In genomic region chr19:2294377-2295335, GRCh38 we compare ENCODE assay signal across 9 cellular contexts. TPM values are rescaled to one million over a fixed set of nuclear protein-coding genes. Genes with fewer than 3 reads are reported as not detected.
DNase-seq lines count a peak whose midpoint lies in the region; ATAC-seq and TF ChIP-seq lines count a peak whose summit lies in the region.
"Had no signal": no experiment of that assay in that cellular context is flagged by ENCODE, and none has a peak within 500 bp of the region (broad histone marks: within the 10 kb centered on the region; RNA-seq: fewer than 3 reads in every experiment).

No MANE protein-coding gene starts in this region.

- peaks cover 10% of the 10 kb centered on the region for H3K27me3 ChIP-seq in BJ (ENCODE audit: control insufficient read depth, insufficient read depth, low read length)
- H3K27me3 ChIP-seq in psoas muscle (ENCODE audit: insufficient read depth in 3 of 3, low read length in 2 of 3) = peaks cover 0 to 32% (median 18%) of the 10 kb centered on the region in 3 donors

- POLR2A ChIA-PET in BJ (lab: Charles Lee) = interaction anchor here (0.6 kb wide), 2 partner anchors 18 to 34 kb away, joined by 3 to 8 read pairs; no protein-coding TSS in a partner anchor

- H3K36me3 ChIP-seq in BJ (ENCODE audit: control insufficient read depth, insufficient read depth, low read length) (no peaks in the 10 kb centered on the region), psoas muscle (ENCODE audit: insufficient read depth in 1 of 2, low read depth in 1 of 2) (no peaks in the 10 kb centered on the region)

- DNase-seq in BJ (ENCODE audit: low read depth) (peak; percentile 59), SK-N-DZ (ENCODE audit: low spot score) (peak; percentile 96), fibroblast of villous mesenchyme (ENCODE audit: low read depth) (peak; percentile 89), psoas muscle (no peak), erythroblast (lab: John Stamatoyannopoulos, UW) (no peak), NCI-H345 (lab: John Stamatoyannopoulos, UW) (no peak)

- TF ChIP-seq CTCF in BJ (IDR thresholded peaks at IDR 0.05; ENCODE audit: insufficient read depth, low read depth, low read length) (no peak), fibroblast of villous mesenchyme (IDR thresholded peaks at IDR 0.05; ENCODE audit: insufficient read depth, low read depth, low read length) (no peak), psoas muscle (IDR thresholded peaks at IDR 0.05) (no peak)

- WGBS in psoas muscle, 3 donors = 10 to 15% (median 10%) methylated on average over 27 to 39 of the region's 39 CpGs

- H3K4me3 ChIP-seq in BJ (ENCODE audit: low read depth, low read length) = no peak overlapping the region
- H3K4me3 ChIP-seq in fibroblast of villous mesenchyme (ENCODE audit: low read depth, low read length) = no peak overlapping the region
- H3K4me3 ChIP-seq in psoas muscle = peak overlapping the region; percentile 45

- ATAC-seq in psoas muscle = peak; percentile 66 to 87 (median 80)
- ATAC-seq in GM21528 (IDR thresholded peaks at IDR 0.05; ENCODE audit: low FRiP score, unreplicated experiment) = no peak
- ATAC-seq in HG02885 (IDR thresholded peaks at IDR 0.05; ENCODE audit: poor library complexity, unreplicated experiment) = no peak

- CTCF ChIA-PET in BJ (lab: Yijun Ruan, JAX) = interaction anchor here (0.8 to 2.2 kb wide), 4 partner anchors 11 to 139 kb away, joined by 3 to 7 read pairs (median 3); no protein-coding TSS in a partner anchor

- TF ChIP-seq POLR2A in erythroblast (IDR thresholded peaks at IDR 0.05; ENCODE audit: low read length) = no peak

- intact Hi-C loops in psoas muscle (cut with DNase I) = no loop called here

- no peaks in the 10 kb centered on the region for H3K9me3 ChIP-seq in psoas muscle

- peak overlapping the region; percentile 63 for H3K27ac ChIP-seq in psoas muscle
- H3K27ac ChIP-seq: epithelial cell of prostate had no signal

- peaks cover 22% of the 10 kb centered on the region for H3K4me1 ChIP-seq in psoas muscle

RNA-seq across cellular contexts. Expression of gene PEAK3, which starts 12.7 kb away (rescaled TPM):
- polyA plus RNA-seq in BJ (2011; rRNA removed) (not detected in 2 replicates), psoas muscle (under 1 TPM in 2 of 3 donors, not detected in 1; 0.01 to 0.08 TPM)
- 0.10 TPM in 1 of 2 replicates, not detected in the other for polyA minus RNA-seq in BJ (2011; rRNA and poly(A)+ RNA removed)
- not detected in 2 replicates for polyA plus RNA-seq in SK-N-DZ (2014; cell fraction: cytosol; rRNA removed)
- not detected in 2 replicates for polyA plus RNA-seq in SK-N-DZ (2014; cell fraction: nucleus; rRNA removed)
- total RNA-seq in fibroblast of villous mesenchyme (under 0.01 TPM in 1 of 2 replicates, not detected in the other), psoas muscle (under 1 TPM; 0.12 to 0.20 (median 0.14) TPM)

RNA-seq across cellular contexts. Expression of gene LINGO3, which starts 13.3 kb away (rescaled TPM):
- polyA plus RNA-seq in BJ (2011; rRNA removed) (not detected in 2 replicates), psoas muscle (under 1 TPM in 1 of 3 donors, not detected in 2; 0.04 TPM)
- not detected in 2 replicates for polyA minus RNA-seq in BJ (2011; rRNA and poly(A)+ RNA removed)
- not detected in 2 replicates for polyA plus RNA-seq in SK-N-DZ (2014; cell fraction: cytosol; rRNA removed)
- polyA plus RNA-seq in SK-N-DZ (2014; cell fraction: nucleus; rRNA removed) = not detected in 2 replicates
- total RNA-seq in fibroblast of villous mesenchyme (under 0.01 TPM in 1 of 2 replicates, not detected in the other), psoas muscle (not detected)

RNA-seq across cellular contexts. Expression of gene LSM7, which starts 33.7 kb away (rescaled TPM):
- 154 and 165 TPM in 2 replicates for polyA plus RNA-seq in BJ (2011; rRNA removed)
- 15.8 and 22.9 TPM in 2 replicates for polyA minus RNA-seq in BJ (2011; rRNA and poly(A)+ RNA removed)
- polyA plus RNA-seq in SK-N-DZ (2014; cell fraction: cytosol; rRNA removed) = 388 and 410 TPM in 2 replicates
- 320 and 336 TPM in 2 replicates for polyA plus RNA-seq in SK-N-DZ (2014; cell fraction: nucleus; rRNA removed)
- total RNA-seq in fibroblast of villous mesenchyme = 69.3 and 78.2 TPM in 2 replicates
- total RNA-seq in psoas muscle = 10 to 100 TPM; 42.2 to 89.8 (median 47.8) TPM
- 100 to 1,000 TPM; 128 to 323 (median 141) TPM for polyA plus RNA-seq in psoas muscle

RNA-seq across cellular contexts. Expression of gene SPPL2B, which starts 33.8 kb away (rescaled TPM):
- polyA plus RNA-seq in BJ (2011; rRNA removed) = 12.0 and 24.9 TPM in 2 replicates
- polyA minus RNA-seq in BJ (2011; rRNA and poly(A)+ RNA removed) = 9.4 and 11.5 TPM in 2 replicates
- 41.8 and 45.5 TPM in 2 replicates for polyA plus RNA-seq in SK-N-DZ (2014; cell fraction: cytosol; rRNA removed)
- polyA plus RNA-seq in SK-N-DZ (2014; cell fraction: nucleus; rRNA removed) = 352 and 443 TPM in 2 replicates
- total RNA-seq in fibroblast of villous mesenchyme = 25.5 and 39.9 TPM in 2 replicates
- total RNA-seq in psoas muscle = 10 to 100 TPM; 21.1 to 38.0 (median 27.7) TPM
- polyA plus RNA-seq in psoas muscle = 10 to 100 TPM; 11.4 to 22.1 (median 19.4) TPM

RNA-seq across cellular contexts. Expression of gene JSRP1, which starts 38.4 kb away (rescaled TPM):
- polyA plus RNA-seq in BJ (2011; rRNA removed) = not detected in 2 replicates
- polyA minus RNA-seq in BJ (2011; rRNA and poly(A)+ RNA removed) = not detected in 2 replicates
- polyA plus RNA-seq in SK-N-DZ (2014; cell fraction: cytosol; rRNA removed) = 8.7 and 19.3 TPM in 2 replicates
- polyA plus RNA-seq in SK-N-DZ (2014; cell fraction: nucleus; rRNA removed) = 9.6 and 14.3 TPM in 2 replicates
- 0.43 TPM in 1 of 2 replicates, not detected in the other for total RNA-seq in fibroblast of villous mesenchyme
- 100 to 1,000 TPM; 107 to 191 (median 162) TPM for total RNA-seq in psoas muscle
- polyA plus RNA-seq in psoas muscle = 100 to 1,000 TPM; 110 to 271 (median 130) TPM

Comparison
In these comparisons a context has a peak if more than half of its experiments do, and no peak if none do; other contexts are left out.
1. DNase-seq: peak in BJ (single experiment), SK-N-DZ (single experiment) and fibroblast of villous mesenchyme (single experiment); none in psoas muscle (0 of 2), erythroblast (0 of 2) and NCI-H345 (single experiment).
2. ATAC-seq: peak in psoas muscle (4 of 4); none in GM21528 (single experiment) and HG02885 (single experiment).